ENCODE assay signal across 9 cellular contexts in the genomic region with DNA sequence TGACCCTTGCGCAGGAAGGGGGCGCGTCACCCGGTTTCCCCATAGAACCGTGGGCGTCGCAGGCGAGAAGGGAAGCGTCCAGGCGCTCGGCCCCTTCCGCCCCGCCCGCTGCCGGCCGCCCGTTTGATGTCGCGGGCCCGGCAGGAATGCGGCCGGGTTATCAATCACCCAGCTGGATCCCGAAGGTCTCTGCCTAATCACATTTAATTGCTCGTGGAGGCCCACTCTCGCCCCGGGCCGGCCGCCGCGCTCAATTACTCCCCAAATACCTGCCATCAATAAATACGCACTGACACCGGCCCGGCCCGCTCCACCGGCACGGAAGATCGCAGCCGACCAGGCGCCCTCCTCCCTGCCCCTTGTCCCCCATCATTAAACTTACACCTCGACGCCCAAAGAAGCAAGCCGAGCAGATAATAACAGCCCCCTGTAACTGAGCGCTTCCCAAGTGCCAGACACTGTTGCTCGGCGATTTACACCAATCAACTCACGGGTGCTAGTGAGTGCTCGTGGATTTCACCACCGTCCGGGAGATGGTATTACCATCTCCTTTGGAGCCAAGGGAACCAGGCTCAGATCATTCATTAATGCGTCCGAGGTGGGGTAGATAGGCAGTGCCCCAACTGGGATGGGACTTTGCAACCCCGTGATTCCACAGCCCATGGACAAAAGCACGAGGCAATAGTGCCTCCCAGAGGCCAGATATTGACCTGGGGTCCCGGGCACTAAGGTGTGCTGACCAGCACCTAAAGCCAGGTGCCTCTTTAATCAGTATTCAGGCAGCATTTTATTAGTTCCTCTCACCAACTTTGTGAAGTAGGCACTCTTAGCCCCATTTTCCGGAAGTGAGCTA. TPM values are rescaled to one million over a fixed set of nuclear protein-coding genes. Genes with fewer than 3 reads are reported as not detected.
DNase-seq lines count a peak whose midpoint lies in the region; ATAC-seq and TF ChIP-seq lines count a peak whose summit lies in the region.
"Had no signal": no experiment of that assay in that cellular context is flagged by ENCODE, and none has a peak within 500 bp of the region (broad histone marks: within the 10 kb centered on the region; RNA-seq: fewer than 3 reads in every experiment).

No MANE protein-coding gene starts in this region.

- H3K14ac ChIP-seq in mesenchymal stem cell (ENCODE audit: low read length in 2 of 2): no peak overlapping the region

- DNase-seq in AG09309 (ENCODE audit: low read depth) (no peak), breast epithelium (ENCODE audit: low spot score in 2 of 2) (no peak), mesenchymal stem cell (no peak), globus pallidus (ENCODE audit: low spot score) (no peak), OCI-M2 (lab: John Stamatoyannopoulos, UW; ENCODE audit: unreplicated experiment) (no peak), NCI-H2171 treated with DMSO at 0.1 percent for 48 hours (lab: John Stamatoyannopoulos, UW) (no peak)
- DNase-seq: activated CD4-positive, alpha-beta T cell treated with anti-CD3 and anti-CD28 coated beads for 1 hour had no signal

- TF ChIP-seq RAD21 in Ishikawa (IDR thresholded peaks at IDR 0.05; ENCODE audit: low read depth): peak; percentile 32

- peak overlapping the region; percentile 38 for H3K9ac ChIP-seq in mesenchymal stem cell (ENCODE audit: low read length)

- no peak overlapping the region for H2BK120ac ChIP-seq in mesenchymal stem cell (ENCODE audit: low read depth, low read length)

- H3K23ac ChIP-seq in mesenchymal stem cell (ENCODE audit: low read length in 2 of 2): peak overlapping the region in 1 of 2 experiments; percentile 37

- H4K8ac ChIP-seq in mesenchymal stem cell (ENCODE audit: low read length): no peak overlapping the region

- H2BK5ac ChIP-seq in mesenchymal stem cell (ENCODE audit: low read depth, low read length, poor library complexity, severe bottlenecking): no peak overlapping the region

- H2AFZ ChIP-seq in mesenchymal stem cell (ENCODE audit: low read depth, low read length): no peak overlapping the region

- H3K4me1 ChIP-seq in breast epithelium (no peaks in the 10 kb centered on the region), mesenchymal stem cell (ENCODE audit: control insufficient read depth, insufficient read depth, low read depth, low read length) (no peaks in the 10 kb centered on the region)

- H3K79me1 ChIP-seq in mesenchymal stem cell (replicated peaks; ENCODE audit: low read length, poor library complexity, severe bottlenecking): no peaks in the 10 kb centered on the region

- peaks cover 0 to 37% of the 10 kb centered on the region in 2 donors for H3K27me3 ChIP-seq in breast epithelium
- peaks cover 53 to 64% of the 10 kb centered on the region in 2 experiments for H3K27me3 ChIP-seq in mesenchymal stem cell (ENCODE audit: control insufficient read depth in 1 of 2, insufficient read depth in 1 of 2, low read length in 2 of 2)

- TF ChIP-seq EP300 in Ishikawa (IDR thresholded peaks at IDR 0.05; ENCODE audit: borderline replicate concordance): no peak

- no peak overlapping the region for H3K4ac ChIP-seq in mesenchymal stem cell (ENCODE audit: low read depth in 1 of 2, low read length in 2 of 2)

- H3K9me3 ChIP-seq in breast epithelium (no peaks in the 10 kb centered on the region), mesenchymal stem cell (ENCODE audit: control insufficient read depth, low read length) (no peaks in the 10 kb centered on the region)

- no peak for TF ChIP-seq POLR2A in breast epithelium (IDR thresholded peaks at IDR 0.05)

- no peak overlapping the region for H4K91ac ChIP-seq in mesenchymal stem cell (ENCODE audit: low read length)

- intact Hi-C loops in breast epithelium (cut with DNase I; ENCODE audit: low total_unique reads): loop anchor here (1.0 kb wide), 1 partner anchor 25 kb away; no protein-coding TSS in a partner anchor

- no peak for ATAC-seq in GM21526 (IDR thresholded peaks at IDR 0.05; ENCODE audit: low FRiP score, unreplicated experiment)

- H2AK5ac ChIP-seq in mesenchymal stem cell (ENCODE audit: low read length, severe bottlenecking): no peak overlapping the region

- 1% methylated on average over 55 of the region's 55 CpGs for WGBS in mesenchymal stem cell

- H3K27ac ChIP-seq in breast epithelium (no peak overlapping the region), mesenchymal stem cell (ENCODE audit: low read length, poor library complexity, severe bottlenecking) (no peak overlapping the region)

- H3K36me3 ChIP-seq in breast epithelium (no peaks in the 10 kb centered on the region), mesenchymal stem cell (ENCODE audit: control insufficient read depth in 1 of 2, insufficient read depth in 2 of 2, low read depth in 1 of 2, low read length in 2 of 2) (no peaks in the 10 kb centered on the region)

- no peak overlapping the region for H2BK15ac ChIP-seq in mesenchymal stem cell (ENCODE audit: low read depth, poor library complexity, severe bottlenecking)

- H3K4me3 ChIP-seq in AG09309 (ENCODE audit: control insufficient read depth, low read depth, low read length): no peak overlapping the region
- H3K4me3 ChIP-seq in breast epithelium: peak overlapping the region in 2 of 3 donors; percentile 37 to 58
- peak overlapping the region in 1 of 2 experiments; percentile 69 for H3K4me3 ChIP-seq in mesenchymal stem cell (ENCODE audit: insufficient read depth in 1 of 2, low read depth in 1 of 2, low read length in 2 of 2)

- no peak overlapping the region for H3K18ac ChIP-seq in mesenchymal stem cell (ENCODE audit: low read depth in 1 of 2, low read length in 2 of 2)

- H3K4me2 ChIP-seq in mesenchymal stem cell (ENCODE audit: low read length, poor library complexity, severe bottlenecking): no peak overlapping the region

- peak overlapping the region in 1 of 2 experiments; percentile 52 for H2BK12ac ChIP-seq in mesenchymal stem cell (ENCODE audit: low read length in 2 of 2)

- TF ChIP-seq CTCF in AG09309 (IDR thresholded peaks at IDR 0.05; ENCODE audit: control insufficient read depth, insufficient read depth, low read depth, low read length, missing control alignments) (peak; percentile 31), breast epithelium (IDR thresholded peaks at IDR 0.05) (peak in 2 of 3 donors; percentile 38 to 68)

TF ChIP-seq in Ishikawa, 13 proteins besides CTCF, POLR2A, EP300 and RAD21:
- no peak for TF ChIP-seq EGR1 (IDR thresholded peaks at IDR 0.05)
- no peak for TF ChIP-seq TEAD4 (IDR thresholded peaks at IDR 0.05)
- no peak for TF ChIP-seq ZBTB7A (IDR thresholded peaks at IDR 0.05; ENCODE audit: low read depth)
- no peak for TF ChIP-seq CREB1 (IDR thresholded peaks at IDR 0.05; ENCODE audit: low read depth)
- TF ChIP-seq MAX (IDR thresholded peaks at IDR 0.05): no peak
- no peak for TF ChIP-seq TAF1 (IDR thresholded peaks at IDR 0.05; ENCODE audit: low read depth)
- TF ChIP-seq TCF12 (IDR thresholded peaks at IDR 0.05; ENCODE audit: low read depth): no peak

RNA-seq across cellular contexts. Expression of gene MSX2, which starts 11.3 kb away (rescaled TPM):
- 10 to 100 TPM in 2 of 3 donors, 1 to 10 TPM in 1; 1.6 to 12.7 (median 11.5) TPM for total RNA-seq in breast epithelium
- 3.1 TPM for polyA plus RNA-seq in mesenchymal stem cell (2013, experiment 1 of 2)
- 3.2 TPM for polyA plus RNA-seq in mesenchymal stem cell (2013, experiment 2 of 2)
